In genomic region chr16:3021449-3022207, GRCh38 we compare ENCODE assay signal across 8 cellular contexts. TPM values are rescaled to one million over a fixed set of nuclear protein-coding genes. Genes with fewer than 3 reads are reported as not detected.
DNase-seq lines count a peak whose midpoint lies in the region; ATAC-seq and TF ChIP-seq lines count a peak whose summit lies in the region.

No MANE protein-coding gene starts in this region.

- no peaks in the 10 kb centered on the region for H3K9me3 ChIP-seq in CD8-positive, alpha-beta T cell (ENCODE audit: low read length)
- H3K9me3 ChIP-seq in testis, result no peaks in the 10 kb centered on the region

- no peak overlapping the region for H3K27ac ChIP-seq in CD8-positive, alpha-beta T cell (ENCODE audit: low read depth, low read length)
- peak overlapping the region; percentile 72 for H3K27ac ChIP-seq in HL-60 (replicated peaks)
- H3K27ac ChIP-seq in testis, result peak overlapping the region; percentile 66 to 94

- POLR2A ChIA-PET in CD8-positive, alpha-beta T cell (lab: Charles Lee), result interaction anchor here (1.0 to 3.5 kb wide), 4 partner anchors 9 to 27 kb away, joined by 3 to 18 read pairs (median 11); no protein-coding TSS in a partner anchor

- H3K4me1 ChIP-seq in CD8-positive, alpha-beta T cell (ENCODE audit: insufficient read depth, low read length), result peaks cover 64% of the 10 kb centered on the region
- H3K4me1 ChIP-seq in testis, result peaks cover 35% of the 10 kb centered on the region

- no peaks in the 10 kb centered on the region for H3K9me3 Mint-ChIP-seq in CD8-positive, alpha-beta T cell

- CTCF ChIA-PET in CD8-positive, alpha-beta T cell (lab: Charles Lee), result interaction anchor here (0.7 to 2.5 kb wide), 7 partner anchors 9 to 108 kb away, joined by 3 to 10 read pairs (median 5); no protein-coding TSS in a partner anchor

- peak in 6 of 7 experiments; percentile 52 to 85 (median 78) for DNase-seq in CD8-positive, alpha-beta T cell
- DNase-seq in HL-60 (ENCODE audit: low read depth in 1 of 2, low spot score in 1 of 2) (peak; percentile 71 to 78), SK-MEL-5 (ENCODE audit: low read depth, low spot score) (peak; percentile 77), foreskin melanocyte (peak; percentile 54), occipital lobe (lab: John Stamatoyannopoulos, UW) (peak; percentile 27), testis (peak; percentile 81)
- peak; percentile 59 for DNase-seq in activated gamma-delta T cell treated with anti-CD3 and anti-CD28 coated beads, Interleukin-2, amount 50 U/mL, for 16 hours (ENCODE audit: low read depth)

- TF ChIP-seq POLR2A in testis (IDR thresholded peaks at IDR 0.05), result no peak

- peaks cover 3% of the 10 kb centered on the region for H3K27me3 ChIP-seq in CD8-positive, alpha-beta T cell (ENCODE audit: insufficient read depth, low read length)
- H3K27me3 ChIP-seq in HL-60 (ENCODE audit: insufficient read depth, poor library complexity, severe bottlenecking) (no peaks in the 10 kb centered on the region), testis (no peaks in the 10 kb centered on the region)

- in situ Hi-C loops in SK-MEL-5 (cut with HindIII; ENCODE audit: low pct_unique_long_range_greater_than_20kb, low sequenced_read_pairs), result no loop called here

- H3K27me3 Mint-ChIP-seq in CD8-positive, alpha-beta T cell (ENCODE audit: low read depth), result peaks cover 3% of the 10 kb centered on the region

- peak; percentile 21 for ATAC-seq in CD8-positive, alpha-beta T cell
- ATAC-seq in GM21529 (IDR thresholded peaks at IDR 0.05; ENCODE audit: unreplicated experiment), result no peak

- WGBS in testis, 2 donors, result 4 to 6% methylated on average over 16 to 25 of the region's 25 CpGs

- no peak for TF ChIP-seq CTCF in CD8-positive, alpha-beta T cell (IDR thresholded peaks at IDR 0.05)
- TF ChIP-seq CTCF in HL-60 (IDR thresholded peaks at IDR 0.05; ENCODE audit: insufficient read depth, low read length) (peak; percentile 11), testis (IDR thresholded peaks at IDR 0.05) (no peak)

- H3K36me3 ChIP-seq in CD8-positive, alpha-beta T cell (ENCODE audit: insufficient read depth, low read length), result peaks cover 9% of the 10 kb centered on the region
- no peaks in the 10 kb centered on the region for H3K36me3 ChIP-seq in testis (ENCODE audit: low read depth, missing control alignments)

- peak overlapping the region; percentile 54 for H3K4me3 ChIP-seq in CD8-positive, alpha-beta T cell (ENCODE audit: low read depth, low read length)
- H3K4me3 ChIP-seq in HL-60 (replicated peaks; ENCODE audit: insufficient read depth, low read length) (peak overlapping the region; percentile 70), testis (peak overlapping the region; percentile 46 to 63)

- peak overlapping the region; percentile 95 for H3K4me3 Mint-ChIP-seq in CD8-positive, alpha-beta T cell

- peaks cover 52% of the 10 kb centered on the region for H3K4me1 Mint-ChIP-seq in CD8-positive, alpha-beta T cell (ENCODE audit: low read depth)

- intact Hi-C loops in CD8-positive, alpha-beta T cell (cut with DNase I, micrococcal nuclease), result loop anchor here (5.0 kb wide), 4 partner anchors 54 to 481 kb away; partner anchors contain the start of genes CLUAP1 (in 1 of the 2), PAQR4 (in 1 of the 2), ZNF174 (in 1 of the 2) and ZSCAN32 (in 1 of the 2)
- intact Hi-C loops in testis (cut with DNase I; ENCODE audit: low total_unique reads), result no loop called here

- peaks cover 14% of the 10 kb centered on the region for H3K36me3 Mint-ChIP-seq in CD8-positive, alpha-beta T cell

- peak overlapping the region; percentile 95 for H3K27ac Mint-ChIP-seq in CD8-positive, alpha-beta T cell

RNA-seq across cellular contexts. Expression of gene TNFRSF12A, which starts 1.5 kb away (rescaled TPM):
- total RNA-seq in CD8-positive, alpha-beta T cell, result 1 to 10 TPM; 2.0 to 2.5 TPM
- total RNA-seq in SK-MEL-5 (2014; rRNA removed; shearing (Covaris generic)), result 34.3 and 41.2 TPM in 2 replicates
- 52.9 and 59.6 TPM in 2 replicates for polyA plus RNA-seq in SK-MEL-5 (2015; cell fraction: cytosol; rRNA removed)
- 15.2 and 17.5 TPM in 2 replicates for polyA plus RNA-seq in SK-MEL-5 (2015; cell fraction: nucleus; rRNA removed)
- total RNA-seq in occipital lobe (2.0 TPM), testis (10 to 100 TPM; 16.8 to 33.4 TPM)
- polyA plus RNA-seq in testis (ENCODE audit: insufficient read depth, low read depth, low replicate concordance), result 12.8 TPM

RNA-seq across cellular contexts. Expression of gene HCFC1R1, which starts 2.1 kb away (rescaled TPM):
- total RNA-seq in CD8-positive, alpha-beta T cell, result 1 to 10 TPM; 6.4 to 7.1 TPM
- total RNA-seq in SK-MEL-5 (2014; rRNA removed; shearing (Covaris generic)), result 11.0 and 12.3 TPM in 2 replicates
- 21.1 and 42.5 TPM in 2 replicates for polyA plus RNA-seq in SK-MEL-5 (2015; cell fraction: cytosol; rRNA removed)
- polyA plus RNA-seq in SK-MEL-5 (2015; cell fraction: nucleus; rRNA removed), result 24.7 and 37.7 TPM in 2 replicates
- 15.1 TPM for total RNA-seq in occipital lobe
- total RNA-seq in testis, result 10 to 100 TPM; 30.2 to 39.4 TPM
- 94.5 TPM for polyA plus RNA-seq in testis (ENCODE audit: insufficient read depth, low read depth, low replicate concordance)

RNA-seq across cellular contexts. Expression of gene THOC6, which starts 2.2 kb away (rescaled TPM):
- total RNA-seq in CD8-positive, alpha-beta T cell, result 10 to 100 TPM; 13.1 to 14.0 TPM
- 15.4 and 24.3 TPM in 2 replicates for total RNA-seq in SK-MEL-5 (2014; rRNA removed; shearing (Covaris generic))
- polyA plus RNA-seq in SK-MEL-5 (2015; cell fraction: cytosol; rRNA removed), result 24.5 and 25.9 TPM in 2 replicates
- 36.0 and 51.1 TPM in 2 replicates for polyA plus RNA-seq in SK-MEL-5 (2015; cell fraction: nucleus; rRNA removed)
- total RNA-seq in occipital lobe (5.8 TPM), testis (10 to 100 TPM; 17.3 to 27.3 TPM)
- polyA plus RNA-seq in testis (ENCODE audit: insufficient read depth, low read depth, low replicate concordance), result 19.6 TPM

RNA-seq across cellular contexts. Expression of gene CLDN6, which starts 3.6 kb away (rescaled TPM):
- not detected for total RNA-seq in CD8-positive, alpha-beta T cell
- total RNA-seq in SK-MEL-5 (2014; rRNA removed; shearing (Covaris generic)), result not detected in 2 replicates
- polyA plus RNA-seq in SK-MEL-5 (2015; cell fraction: cytosol; rRNA removed), result 0.06 TPM in 1 of 2 replicates, not detected in the other
- polyA plus RNA-seq in SK-MEL-5 (2015; cell fraction: nucleus; rRNA removed), result not detected in 2 replicates
- total RNA-seq in occipital lobe (not detected), testis (under 1 TPM; 0.55 to 0.74 TPM)
- 0.70 TPM for polyA plus RNA-seq in testis (ENCODE audit: insufficient read depth, low read depth, low replicate concordance)

RNA-seq across cellular contexts. Expression of gene CLDN9, which starts 8.9 kb away (rescaled TPM):
- not detected for total RNA-seq in CD8-positive, alpha-beta T cell
- not detected in 2 replicates for total RNA-seq in SK-MEL-5 (2014; rRNA removed; shearing (Covaris generic))
- polyA plus RNA-seq in SK-MEL-5 (2015; cell fraction: cytosol; rRNA removed), result not detected in 2 replicates
- not detected in 2 replicates for polyA plus RNA-seq in SK-MEL-5 (2015; cell fraction: nucleus; rRNA removed)
- total RNA-seq in occipital lobe, result not detected
- under 1 TPM; 0.37 to 0.39 TPM for total RNA-seq in testis
- polyA plus RNA-seq in testis (ENCODE audit: insufficient read depth, low read depth, low replicate concordance), result 0.34 TPM

Comparison
In these comparisons a context has a peak if more than half of its experiments do, and no peak if none do; other contexts are left out.
1. DNase-seq: peak in every context shown above with its lines; median percentile 81 in testis; 78 in CD8-positive, alpha-beta T cell; 77 in SK-MEL-5; 74 in HL-60; 59 in activated gamma-delta T cell treated with anti-CD3 and anti-CD28 coated beads, Interleukin-2, amount 50 U/mL, for 16 hours; 54 in foreskin melanocyte; 27 in occipital lobe.